8 cellular contexts compared by ENCODE assay signal in the genomic region with DNA sequence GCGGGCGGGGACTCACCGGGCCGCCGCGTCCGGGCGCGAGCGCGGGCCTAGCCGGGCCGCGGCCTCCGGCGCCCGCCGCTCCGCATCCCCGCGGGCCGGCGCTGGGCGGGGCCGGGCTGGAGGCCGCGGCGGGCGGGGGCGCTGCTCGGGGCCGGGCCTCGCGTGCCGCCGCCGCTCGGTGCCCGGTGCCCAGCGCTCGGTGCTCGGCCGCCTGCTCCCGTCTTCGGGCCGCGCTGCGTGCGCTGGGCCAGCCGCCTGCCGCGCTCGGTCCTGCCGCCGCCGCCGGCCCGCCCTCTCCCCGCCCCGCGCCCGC. TPM values are rescaled to one million over a fixed set of nuclear protein-coding genes. Genes with fewer than 3 reads are reported as not detected.
DNase-seq lines count a peak whose midpoint lies in the region; ATAC-seq and TF ChIP-seq lines count a peak whose summit lies in the region.

AKT1 (minus strand) TSS at position 281 of the 313 bp plus-strand sequence. CDS start 3,105 bp downstream, outside the sequence.

- peaks cover 32% of the 10 kb centered on the region for H3K4me1 Mint-ChIP-seq in activated CD8-positive, alpha-beta memory T cell treated with anti-CD3 and anti-CD28 coated beads, Interleukin-2, amount 10 ng/mL, durations not matched to agents 7 days and 5 days

- H3K4me3 ChIP-seq in SU-DHL-6 (ENCODE audit: insufficient read depth, low read length, poor library complexity, severe bottlenecking) = peak within 1 kb of the TSS; percentile 71
- peak within 1 kb of the TSS; percentile 82 for H3K4me3 ChIP-seq in fibroblast of the aortic adventitia (ENCODE audit: low read depth, low read length)

- peak within 1 kb of the TSS; percentile 88 for H3K4me3 Mint-ChIP-seq in activated CD8-positive, alpha-beta memory T cell treated with anti-CD3 and anti-CD28 coated beads, Interleukin-2, amount 10 ng/mL, durations not matched to agents 7 days and 5 days

- no peaks in the 10 kb centered on the region for H4K20me1 ChIP-seq in SU-DHL-6 (ENCODE audit: low read depth, low read length)

- H3K79me2 ChIP-seq in SU-DHL-6 (ENCODE audit: insufficient read depth, low read length) = peaks cover 8% of the 10 kb centered on the region; the same call in 1 of the 2 replicates

- no peak for TF ChIP-seq CTCF in SU-DHL-6 (IDR thresholded peaks at IDR 0.05; ENCODE audit: insufficient read depth, low read length, poor library complexity, severe bottlenecking)
- no peak for TF ChIP-seq CTCF in fibroblast of the aortic adventitia (IDR thresholded peaks at IDR 0.05; ENCODE audit: insufficient read depth, low read length)
- TF ChIP-seq CTCF in omental fat pad (IDR thresholded peaks at IDR 0.05) = no peak

- H3K9ac ChIP-seq in SU-DHL-6 (ENCODE audit: low read length) = peak within 1 kb of the TSS; percentile 85

- H3K9me2 ChIP-seq in SU-DHL-6 (replicated peaks; ENCODE audit: insufficient read depth, low read length) = no peaks in the 10 kb centered on the region

- no peak for DNase-seq in activated CD8-positive, alpha-beta memory T cell treated with anti-CD3 and anti-CD28 coated beads, Interleukin-2, amount 10 ng/mL, durations not matched to agents 7 days and 5 days
- no peak for DNase-seq in activated CD8-positive, alpha-beta memory T cell treated with anti-CD3 and anti-CD28 coated beads, Interleukin-2, amount 50 U/mL, for 48 hours
- DNase-seq in fibroblast of the aortic adventitia (ENCODE audit: low read depth) (no peak), omental fat pad (ENCODE audit: low spot score) (no peak), NCI-H748 treated with DMSO at 0.1 percent for 48 hours (lab: John Stamatoyannopoulos, UW) (no peak), CD1c-positive myeloid dendritic cell (ENCODE audit: extremely low spot score) (no peak)

- H2AFZ ChIP-seq in SU-DHL-6 (ENCODE audit: low read depth, low read length, severe bottlenecking) = peak within 1 kb of the TSS; percentile 91

- peaks cover 6% of the 10 kb centered on the region for H3K27me3 Mint-ChIP-seq in activated CD8-positive, alpha-beta memory T cell treated with anti-CD3 and anti-CD28 coated beads, Interleukin-2, amount 10 ng/mL, durations not matched to agents 7 days and 5 days

- H3K27me3 ChIP-seq in SU-DHL-6 (ENCODE audit: low read length) = no peaks in the 10 kb centered on the region

- peak within 1 kb of the TSS; percentile 88 for H3K4me2 ChIP-seq in SU-DHL-6 (ENCODE audit: low read depth, low read length, poor library complexity, severe bottlenecking)

- peak within 1 kb of the TSS; percentile 36 for H3K27ac ChIP-seq in SU-DHL-6 (ENCODE audit: low read depth, low read length)

- CTCF ChIA-PET in activated CD8-positive, alpha-beta memory T cell treated with anti-CD3 and anti-CD28 coated beads, Interleukin-2, amount 10 ng/mL, durations not matched to agents 7 days and 5 days (lab: Charles Lee) = interaction anchor here (2.5 kb wide), 1 partner anchor 31 kb away, joined by 13 read pairs; no protein-coding TSS in a partner anchor

- peaks cover 6% of the 10 kb centered on the region for H3K36me3 Mint-ChIP-seq in activated CD8-positive, alpha-beta memory T cell treated with anti-CD3 and anti-CD28 coated beads, Interleukin-2, amount 10 ng/mL, durations not matched to agents 7 days and 5 days

- H3K36me3 ChIP-seq in SU-DHL-6 (ENCODE audit: low read length) = no peaks in the 10 kb centered on the region

- ATAC-seq in activated CD8-positive, alpha-beta memory T cell treated with anti-CD3 and anti-CD28 coated beads, Interleukin-2, amount 10 ng/mL, durations not matched to agents 7 days and 5 days = peak; percentile 29
- peak; percentile 43 for ATAC-seq in omental fat pad (ENCODE audit: low FRiP score)
- ATAC-seq in GM19328 (IDR thresholded peaks at IDR 0.05; ENCODE audit: unreplicated experiment) = no peak

- H3K9me3 ChIP-seq in SU-DHL-6 (ENCODE audit: insufficient read depth, low read length) = no peaks in the 10 kb centered on the region

- no peaks in the 10 kb centered on the region for H3K9me3 Mint-ChIP-seq in activated CD8-positive, alpha-beta memory T cell treated with anti-CD3 and anti-CD28 coated beads, Interleukin-2, amount 10 ng/mL, durations not matched to agents 7 days and 5 days (ENCODE audit: low read depth)

- H3F3A ChIP-seq in SU-DHL-6 (ENCODE audit: insufficient read depth) = peaks cover 19% of the 10 kb centered on the region

- H3K27ac Mint-ChIP-seq in activated CD8-positive, alpha-beta memory T cell treated with anti-CD3 and anti-CD28 coated beads, Interleukin-2, amount 10 ng/mL, durations not matched to agents 7 days and 5 days = peak within 1 kb of the TSS; percentile 86

RNA-seq across cellular contexts. Expression of gene AKT1, which starts in this region (rescaled TPM):
- 100 to 1,000 TPM; 178 to 202 TPM for total RNA-seq in activated CD8-positive, alpha-beta memory T cell treated with anti-CD3 and anti-CD28 coated beads, Interleukin-2, amount 10 ng/mL, durations not matched to agents 7 days and 5 days
- total RNA-seq in fibroblast of the aortic adventitia (ENCODE audit: low replicate concordance) (93.1 and 127 TPM in 2 replicates), omental fat pad (100 to 1,000 TPM; 104 to 121 (median 107) TPM)
